In genomic region chr2:98911126-98911375, GRCh38 we compare ENCODE assay signal across 25 cellular contexts. TPM values are rescaled to one million over a fixed set of nuclear protein-coding genes. Genes with fewer than 3 reads are reported as not detected.
DNase-seq lines count a peak whose midpoint lies in the region; ATAC-seq, FAIRE-seq and TF ChIP-seq lines count a peak whose summit lies in the region.
"Had no signal": no experiment of that assay in that cellular context is flagged by ENCODE, and none has a peak within 500 bp of the region (broad histone marks: within the 10 kb centered on the region; RNA-seq: fewer than 3 reads in every experiment).

No MANE protein-coding gene starts in this region.

- BruUV-seq in MCF 10A (replicated peaks; lab: Mats Ljungman, UMichigan) (no TSS peak), mammary epithelial cell (replicated peaks; lab: Mats Ljungman, UMichigan) (no TSS peak), HepG2 (replicated peaks; lab: Mats Ljungman, UMichigan) (no TSS peak)

- no peak for TF ChIP-seq RAD21 in HepG2 (CRISPR knock-in tag; IDR thresholded peaks at IDR 0.05)

- no peaks in the 10 kb centered on the region for H3K9me3 ChIP-seq in breast epithelium
- H3K9me3 ChIP-seq in mammary epithelial cell (replicated peaks; ENCODE audit: insufficient read depth, low read length), result no peaks in the 10 kb centered on the region
- no peaks in the 10 kb centered on the region for H3K9me3 ChIP-seq in HepG2 (ENCODE audit: low read length)
- H3K9me3 ChIP-seq: spleen had no signal

- H3K4me3 ChIP-seq in breast epithelium (no peak overlapping the region), mammary epithelial cell (replicated peaks in 1 of 3; ENCODE audit: insufficient read depth in 1 of 3, low read depth in 2 of 3, low read length in 3 of 3) (no peak overlapping the region), HepG2 (replicated peaks in 1 of 3; ENCODE audit: insufficient read depth in 1 of 3, low read depth in 2 of 3, low read length in 3 of 3) (peak overlapping the region in 1 of 3 experiments; percentile 39; a peak in 1 of 6 replicates)
- H3K4me3 ChIP-seq: spleen had no signal

- H3K4me1 ChIP-seq in breast epithelium, result peaks cover 4 to 13% of the 10 kb centered on the region in 2 donors
- H3K4me1 ChIP-seq in mammary epithelial cell (ENCODE audit: insufficient read depth, low read length), result peaks cover 79% of the 10 kb centered on the region
- H3K4me1 ChIP-seq in HepG2 (ENCODE audit: insufficient read depth, low read length), result peaks cover 46% of the 10 kb centered on the region

- H3K36me3 Mint-ChIP-seq in MCF 10A (ENCODE audit: insufficient read depth, unreplicated experiment), result peaks cover 26% of the 10 kb centered on the region
- H3K36me3 Mint-ChIP-seq: stimulated activated effector memory CD8-positive, alpha-beta T cell treated with anti-CD3 and anti-CD28 coated beads, Interleukin-12 subunit alpha, Interleukin-12 subunit beta, amount 100 ng/mL, for 72 hours had no signal

- H4K20me1 ChIP-seq in mammary epithelial cell (ENCODE audit: insufficient read depth, low read length) (no peaks in the 10 kb centered on the region), HepG2 (ENCODE audit: insufficient read depth, low read length) (no peaks in the 10 kb centered on the region)

- no peaks in the 10 kb centered on the region for H3K27me3 ChIP-seq in breast epithelium
- no peaks in the 10 kb centered on the region for H3K27me3 ChIP-seq in mammary epithelial cell (ENCODE audit: insufficient read depth, low read length)
- H3K27me3 ChIP-seq in HepG2 (ENCODE audit: control insufficient read depth in 1 of 2, insufficient read depth in 2 of 2, low read length in 2 of 2), result peaks cover 4 to 55% of the 10 kb centered on the region in 2 experiments; a peak in 4 of 5 replicates

- H3K27ac Mint-ChIP-seq in MCF 10A (ENCODE audit: low read depth, unreplicated experiment), result peak overlapping the region; percentile 94
- H3K27ac Mint-ChIP-seq: activated CD8-positive, alpha-beta T cell treated with anti-CD3 and anti-CD28 coated beads, Interleukin-2, amount 10 ng/mL, durations not matched to agents 7 days and 5 days; activated T-cell treated with anti-CD3 and anti-CD28 coated beads, Interleukin-2, amount 50 U/mL, for 24 hours had no signal

- TF ChIP-seq CTCF in MCF 10A (IDR thresholded peaks at IDR 0.05; ENCODE audit: unreplicated experiment), result no peak
- TF ChIP-seq CTCF in breast epithelium (IDR thresholded peaks at IDR 0.05), result no peak
- no peak for TF ChIP-seq CTCF in mammary epithelial cell (conservative IDR thresholded peaks at IDR 0.05 in 1 of 2, IDR thresholded peaks at IDR 0.05 in 1 of 2; ENCODE audit: extremely low read depth in 1 of 2, insufficient read depth in 1 of 2, low read depth in 1 of 2, low read length in 2 of 2)
- TF ChIP-seq CTCF in HepG2 (CRISPR knock-in tag; IDR thresholded peaks at IDR 0.05), result no peak

- DNase-seq in MCF 10A (ENCODE audit: unreplicated experiment), result no peak
- DNase-seq in breast epithelium (ENCODE audit: low spot score in 2 of 2), result no peak
- no peak for DNase-seq in mammary epithelial cell
- no peak for DNase-seq in HepG2 (ENCODE audit: low spot score)
- DNase-seq in stimulated activated CD4-positive, alpha-beta T cell treated with anti-CD3 and anti-CD28 coated beads, Interleukin-4, amount 100 ng/mL, for 4 hours, result no peak
- no peak for DNase-seq in superior temporal gyrus (ENCODE audit: extremely low spot score)
- no peak for DNase-seq in OCI-M2 (lab: John Stamatoyannopoulos, UW; ENCODE audit: unreplicated experiment)
- DNase-seq: activated CD4-positive, alpha-beta T cell treated with anti-CD3 and anti-CD28 coated beads for 1 hour; activated T-cell treated with anti-CD3 and anti-CD28 coated beads, Interleukin-2, amount 50 U/mL, for 24 hours; DMS153; effector CD8-positive, alpha-beta T cell; NCI-H1105; NCI-H2081; NCI-H2227 treated with DMSO at 0.1 percent for 48 hours; right cardiac atrium; RPMI8226; substantia nigra had no signal

- WGBS in mammary epithelial cell (ENCODE audit: low coverage, missing lambda C conversion rate), result 100% methylated on average over 3 of the region's 7 CpGs
- WGBS in HepG2 (ENCODE audit: low lambda C conversion rate), result 16% methylated on average over 7 of the region's 7 CpGs

- H3K27ac ChIP-seq in breast epithelium (no peak overlapping the region), mammary epithelial cell (ENCODE audit: insufficient read depth, low read depth, low read length) (peak overlapping the region; percentile 92), HepG2 (ENCODE audit: extremely low read length, insufficient read depth, low read length) (no peak overlapping the region)
- H3K27ac ChIP-seq: parathyroid adenoma, spleen had no signal

- TF ChIP-seq POLR2A in breast epithelium (IDR thresholded peaks at IDR 0.05), result no peak
- no peak for TF ChIP-seq POLR2A in HepG2 (IDR thresholded peaks at IDR 0.05; ENCODE audit: insufficient read depth in 1 of 2, low read depth in 2 of 2, low read length in 2 of 2)

- dilution Hi-C loops in mammary epithelial cell (cut with HindIII; ENCODE audit: low sequenced_read_pairs), result no loop called here

- H2AFZ ChIP-seq in mammary epithelial cell (ENCODE audit: low read depth, low read length) (no peak overlapping the region), HepG2 (ENCODE audit: low read length) (no peak overlapping the region)
- H2AFZ ChIP-seq: parathyroid adenoma had no signal

- intact Hi-C loops in MCF 10A (cut with micrococcal nuclease) (loop anchor here (10.0 kb wide), 1 partner anchor 266 kb away; no protein-coding TSS in a partner anchor), breast epithelium (cut with DNase I; ENCODE audit: low total_unique reads) (no loop called here), mammary epithelial cell (cut with micrococcal nuclease) (loop anchor here (5.0 to 10.0 kb wide), 3 partner anchors 176 to 264 kb away; partner anchors contain the start of gene MGAT4A), HepG2 (cut with micrococcal nuclease; ENCODE audit: unreplicated experiment) (no loop called here)

- peaks cover 78% of the 10 kb centered on the region for H3K4me1 Mint-ChIP-seq in MCF 10A (ENCODE audit: insufficient read depth, unreplicated experiment)

- TF ChIP-seq EP300 in HepG2 (IDR thresholded peaks at IDR 0.05; ENCODE audit: low read depth in 2 of 2, low read length in 2 of 2) (peak in 1 of 2 experiments; percentile 49; a peak in 1 of 4 replicates), HepG2 (CRISPR knock-in tag; IDR thresholded peaks at IDR 0.05; ENCODE audit: borderline replicate concordance) (no peak)

- H3K4me2 ChIP-seq in mammary epithelial cell (ENCODE audit: insufficient read depth, low read depth, low read length) (peak overlapping the region; percentile 62), HepG2 (ENCODE audit: low read depth, low read length) (peak overlapping the region; percentile 54)

- H3K9ac ChIP-seq in mammary epithelial cell (ENCODE audit: insufficient read depth, low read length) (peak overlapping the region; percentile 66), HepG2 (ENCODE audit: insufficient read depth, low read depth, low read length) (no peak overlapping the region)
- H3K9ac ChIP-seq: parathyroid adenoma had no signal

- POLR2A ChIA-PET in MCF 10A (lab: Yijun Ruan, JAX), result interaction anchor here (4.2 kb wide), 1 partner anchor 43 kb away, joined by 49 read pairs; no protein-coding TSS in a partner anchor
- POLR2A ChIA-PET in HepG2 (lab: Yijun Ruan, JAX), result no interaction called here

- no peaks in the 10 kb centered on the region for H3K79me2 ChIP-seq in mammary epithelial cell (ENCODE audit: insufficient read depth, low read length)
- no peaks in the 10 kb centered on the region for H3K79me2 ChIP-seq in HepG2 (ENCODE audit: insufficient read depth, low read length)
- H3K79me2 ChIP-seq: parathyroid adenoma had no signal

- peak; percentile 78 for FAIRE-seq in HepG2 (lab: Jason Lieb, UNC)
- FAIRE-seq: A204.1 had no signal

- CTCF ChIA-PET in MCF 10A (lab: Yijun Ruan, JAX) (interaction anchor here (0.6 to 3.0 kb wide), 4 partner anchors 24 to 156 kb away, joined by 3 to 10 read pairs (median 4); no protein-coding TSS in a partner anchor), mammary epithelial cell (lab: Charles Lee; ENCODE audit: low non-redundant PET) (no interaction called here), HepG2 (lab: Yijun Ruan, JAX; ENCODE audit: low intra/inter-chr PET ratio, low total read pairs) (no interaction called here)

- no peak for ATAC-seq in HepG2
- no peak for ATAC-seq in HG03460 (IDR thresholded peaks at IDR 0.05; ENCODE audit: unreplicated experiment)
- ATAC-seq: right cardiac atrium had no signal

- peak overlapping the region; percentile 69 for H3K4me3 Mint-ChIP-seq in MCF 10A (ENCODE audit: unreplicated experiment)
- H3K4me3 Mint-ChIP-seq: activated CD8-positive, alpha-beta T cell treated with anti-CD3 and anti-CD28 coated beads, Interleukin-2, amount 10 ng/mL, durations not matched to agents 7 days and 5 days; activated T-cell treated with anti-CD3 and anti-CD28 coated beads, Interleukin-2, amount 50 U/mL, for 24 hours had no signal

- H3K27me3 Mint-ChIP-seq in MCF 10A (ENCODE audit: insufficient read depth, unreplicated experiment), result no peaks in the 10 kb centered on the region

- H3K9me3 Mint-ChIP-seq in MCF 10A (ENCODE audit: unreplicated experiment), result no peaks in the 10 kb centered on the region
- H3K9me3 Mint-ChIP-seq: activated T-cell treated with anti-CD3 and anti-CD28 coated beads, Interleukin-2, amount 50 U/mL, for 24 hours; stimulated activated effector memory CD8-positive, alpha-beta T cell treated with anti-CD3 and anti-CD28 coated beads, Interleukin-12 subunit alpha, Interleukin-12 subunit beta, amount 100 ng/mL, for 72 hours had no signal

- in situ Hi-C loops in mammary epithelial cell (cut with MboI; ENCODE audit: low sequenced_read_pairs in 2 of 2), result no loop called here
- in situ Hi-C loops in HepG2 (cut with HindIII; ENCODE audit: extremely low pct_ligation_motif_present, low pct_unique_long_range_greater_than_20kb), result no loop called here

- H3K36me3 ChIP-seq in breast epithelium (no peaks in the 10 kb centered on the region), mammary epithelial cell (ENCODE audit: insufficient read depth, low read length) (no peaks in the 10 kb centered on the region), HepG2 (replicated peaks in 1 of 2; ENCODE audit: control insufficient read depth in 1 of 2, insufficient read depth in 2 of 2, low read length in 2 of 2) (no peaks in the 10 kb centered on the region)
- H3K36me3 ChIP-seq: spleen had no signal

RNA-seq across cellular contexts. Expression of gene CRACDL, which starts 25.0 kb away (rescaled TPM):
- total RNA-seq in MCF 10A (2022) (12.9 and 13.0 TPM in 2 replicates), breast epithelium (10 to 100 TPM in 2 of 3 donors, under 1 TPM in 1; 0.96 to 12.1 (median 10.8) TPM), mammary epithelial cell (1 to 10 TPM; 4.5 to 8.5 TPM), HepG2 (2016; rRNA removed; fragmentation: Illumina TruSeq; extraction: Trizol) (0.15 TPM in 1 of 2 replicates, not detected in the other)
- polyA plus RNA-seq in mammary epithelial cell (4.7 TPM), HepG2 (2011; rRNA removed) (0.14 and 0.26 TPM in 2 replicates)
- 27.0 TPM for polyA minus RNA-seq in mammary epithelial cell
- total RNA-seq in HepG2 (2016; cell fraction: cytosol; rRNA removed; fragmentation: Illumina TruSeq; extraction: Trizol; ENCODE audit: low read depth), result 0.09 TPM in 1 of 2 replicates, not detected in the other
- 0.13 and 0.16 TPM in 2 replicates for total RNA-seq in HepG2 (2016; cell fraction: insoluble cytoplasmic fraction; rRNA removed; fragmentation: Illumina TruSeq; extraction: Trizol)
- 0.14 and 0.28 TPM in 2 replicates for total RNA-seq in HepG2 (2016; cell fraction: membrane; rRNA removed; fragmentation: Illumina TruSeq; extraction: Trizol)
- 0.16 and 0.19 TPM in 2 replicates for total RNA-seq in HepG2 (2016; cell fraction: nucleus; rRNA removed; fragmentation: Illumina TruSeq; extraction: Trizol)
- polyA plus RNA-seq in HepG2 (2011; cell fraction: cytosol; rRNA removed), result 0.08 and 0.11 TPM in 2 replicates
- 0.21 and 0.26 TPM in 2 replicates for polyA plus RNA-seq in HepG2 (2011; cell fraction: nucleus; rRNA removed)
- polyA plus RNA-seq in HepG2 (2012), result 0.20 and 0.24 TPM in 2 replicates
- 0.05 and 0.06 TPM in 2 replicates for polyA plus RNA-seq in HepG2 (2016; cell fraction: cytosol; fragmentation: Illumina TruSeq; extraction: Trizol; ENCODE audit: low read depth)
- polyA plus RNA-seq in HepG2 (2016; cell fraction: insoluble cytoplasmic fraction; fragmentation: Illumina TruSeq; extraction: Trizol; ENCODE audit: low read depth), result 0.09 and 0.11 TPM in 2 replicates
- polyA plus RNA-seq in HepG2 (2016; cell fraction: membrane; fragmentation: Illumina TruSeq; extraction: Trizol; ENCODE audit: low read depth), result 0.08 and 0.10 TPM in 2 replicates
- polyA plus RNA-seq in HepG2 (2016; cell fraction: nucleus; fragmentation: Illumina TruSeq; extraction: Trizol; ENCODE audit: insufficient read depth, low read depth), result 0.27 and 0.83 TPM in 2 replicates
- polyA minus RNA-seq in HepG2 (2011; rRNA and poly(A)+ RNA removed; ENCODE audit: low replicate concordance), result 0.24 and 3.8 TPM in 2 replicates
- polyA minus RNA-seq in HepG2 (2011; cell fraction: cytosol; rRNA and poly(A)+ RNA removed), result not detected in 2 replicates
- polyA minus RNA-seq in HepG2 (2011; cell fraction: nucleus; rRNA and poly(A)+ RNA removed), result 0.13 and 0.37 TPM in 2 replicates
- total RNA-seq: fibroblast of villous mesenchyme, IMR-90 had no signal
- polyA plus RNA-seq: IMR-90 had no signal

Comparison
In these comparisons a context has a peak if more than half of its experiments do, and no peak if none do; other contexts are left out.
1. intact Hi-C loops: an anchor here in MCF 10A (10.0 kb wide) and mammary epithelial cell (5.0 to 10.0 kb wide); none called in breast epithelium and HepG2.